16 cellular contexts compared by ENCODE assay signal in genomic region chr14:30211326-30211725, GRCh38.
"Had no signal": no experiment of that assay in that cellular context is flagged by ENCODE, and none has a peak within 500 bp of the region (broad histone marks: within the 10 kb centered on the region; RNA-seq: fewer than 3 reads in every experiment).

No MANE protein-coding gene starts in this region.

- H3K4me3 ChIP-seq: adrenal gland, esophagus muscularis mucosa, neural progenitor cell, ovary, suprapubic skin, upper lobe of left lung had no signal

- H3K36me3 Mint-ChIP-seq: activated naive CD4-positive, alpha-beta T cell treated with anti-CD3 and anti-CD28 coated beads, Interleukin-2, amount 10 ng/mL, durations not matched to agents 7 days and 5 days; neural progenitor cell; T-cell; WTC11 had no signal

- H3K27me3 Mint-ChIP-seq: activated naive CD4-positive, alpha-beta T cell treated with anti-CD3 and anti-CD28 coated beads, Interleukin-2, amount 10 ng/mL, durations not matched to agents 7 days and 5 days; activated T-helper 17 cell treated with anti-CD3 and anti-CD28 coated beads, Interleukin-2, amount 50 U/mL, for 72 hours; T-cell had no signal

- H3K4me1 ChIP-seq: adrenal gland, neural progenitor cell, suprapubic skin, upper lobe of left lung had no signal

- H3K27me3 ChIP-seq: adrenal gland, esophagus muscularis mucosa, neural progenitor cell, ovary, suprapubic skin, upper lobe of left lung had no signal

- H3K27ac Mint-ChIP-seq: activated naive CD4-positive, alpha-beta T cell treated with anti-CD3 and anti-CD28 coated beads, Interleukin-2, amount 10 ng/mL, durations not matched to agents 7 days and 5 days; activated T-helper 17 cell treated with anti-CD3 and anti-CD28 coated beads, Interleukin-2, amount 50 U/mL, for 72 hours; neural progenitor cell; T-cell; WTC11 had no signal

- H3K9me3 ChIP-seq: adrenal gland, esophagus muscularis mucosa, ovary, suprapubic skin, upper lobe of left lung had no signal

- H3K4me1 Mint-ChIP-seq: activated naive CD4-positive, alpha-beta T cell treated with anti-CD3 and anti-CD28 coated beads, Interleukin-2, amount 10 ng/mL, durations not matched to agents 7 days and 5 days; activated T-helper 17 cell treated with anti-CD3 and anti-CD28 coated beads, Interleukin-2, amount 50 U/mL, for 72 hours; neural progenitor cell; T-cell; WTC11 had no signal

- H3K36me3 ChIP-seq: adrenal gland, esophagus muscularis mucosa, neural progenitor cell, ovary, suprapubic skin, upper lobe of left lung had no signal

- H3K27ac ChIP-seq: adrenal gland, esophagus muscularis mucosa, neural progenitor cell, ovary, suprapubic skin, upper lobe of left lung had no signal

- H3K4me3 Mint-ChIP-seq: activated naive CD4-positive, alpha-beta T cell treated with anti-CD3 and anti-CD28 coated beads, Interleukin-2, amount 10 ng/mL, durations not matched to agents 7 days and 5 days; activated T-helper 17 cell treated with anti-CD3 and anti-CD28 coated beads, Interleukin-2, amount 50 U/mL, for 72 hours; neural progenitor cell; T-cell; WTC11 had no signal

- H3K9me3 Mint-ChIP-seq: activated naive CD4-positive, alpha-beta T cell treated with anti-CD3 and anti-CD28 coated beads, Interleukin-2, amount 10 ng/mL, durations not matched to agents 7 days and 5 days; activated T-helper 17 cell treated with anti-CD3 and anti-CD28 coated beads, Interleukin-2, amount 50 U/mL, for 72 hours; neural progenitor cell; WTC11 had no signal

- DNase-seq: activated CD4-positive, alpha-beta T cell treated with anti-CD3 and anti-CD28 coated beads for 48 hours; activated naive CD4-positive, alpha-beta T cell treated with anti-CD3 and anti-CD28 coated beads, Interleukin-2, amount 10 ng/mL, durations not matched to agents 7 days and 5 days; adrenal gland; kidney glomerular epithelial cell; ovary; stimulated activated CD4-positive, alpha-beta T cell treated with anti-CD3 and anti-CD28 coated beads, Interleukin-4, amount 100 ng/mL, for 1 hour; stimulated activated CD8-positive, alpha-beta memory T cell treated with anti-CD3 and anti-CD28 coated beads, Interleukin-4, amount 100 ng/mL, for 48 hours; stimulated activated naive CD8-positive, alpha-beta T cell treated with anti-CD3 and anti-CD28 coated beads, Interleukin-15, Interleukin-2, amounts not matched to agents 100 U/mL and 50 U/mL, for 24 hours; T-cell; T1000; upper lobe of left lung had no signal
